ENCODE assay signal across 8 cellular contexts in the genomic region with DNA sequence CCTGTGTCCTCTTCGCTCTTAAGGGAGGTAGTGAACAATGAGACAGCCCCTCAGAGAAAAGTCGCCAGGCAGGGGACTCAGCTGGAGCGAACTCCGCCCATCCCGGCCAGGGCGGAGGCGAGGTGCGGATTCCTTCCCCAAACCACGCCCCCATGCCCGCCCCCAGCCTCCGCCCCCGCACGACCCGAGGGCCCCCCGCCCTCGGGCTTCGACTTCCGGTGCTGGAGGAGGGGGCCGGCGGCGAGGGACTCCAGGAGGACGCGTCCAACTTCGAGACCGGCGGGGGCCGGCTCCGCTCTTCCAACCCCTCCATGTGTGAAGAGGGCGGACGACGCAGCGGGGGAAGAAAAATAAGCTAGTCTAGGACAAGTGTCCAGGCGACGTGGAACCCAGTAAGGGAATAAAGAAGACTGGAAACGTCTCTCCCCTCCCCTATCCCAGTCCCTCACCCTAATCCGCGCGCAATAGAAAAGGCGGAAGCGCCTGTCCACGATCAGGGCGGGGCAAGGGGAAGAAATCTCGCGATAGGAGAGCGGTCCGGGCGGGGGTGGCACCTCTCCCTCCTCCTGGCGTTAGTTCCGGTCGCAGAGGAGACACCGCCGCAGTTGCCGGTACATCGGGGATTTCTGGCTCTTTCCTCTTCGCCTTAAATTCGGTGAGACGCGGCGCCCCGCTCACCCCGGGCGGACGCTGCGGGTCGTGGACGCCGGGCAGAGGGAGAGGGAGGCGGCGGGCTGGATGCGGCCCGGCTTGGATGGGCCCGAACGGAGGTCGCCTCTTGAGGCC. TPM values are rescaled to one million over a fixed set of nuclear protein-coding genes. Genes with fewer than 3 reads are reported as not detected.
DNase-seq lines count a peak whose midpoint lies in the region; ATAC-seq, FAIRE-seq and TF ChIP-seq lines count a peak whose summit lies in the region.

A gene (plus strand): TSS at position 575 of the 786 bp plus-strand sequence. CDS start 1,308 bp downstream, outside the sequence.

- H3K36me3 Mint-ChIP-seq in T-cell (peaks cover 26% of the 10 kb centered on the region), type B pancreatic cell (peaks cover 25% of the 10 kb centered on the region)

- intact Hi-C loops in cardiac septum (cut with DNase I) = loop anchor here (1.0 to 5.0 kb wide), 5 partner anchors 53 to 641 kb away; a partner anchor contains a TSS

- H3K4me1 Mint-ChIP-seq in T-cell (peaks cover 44 to 50% (median 50%) of the 10 kb centered on the region in 3 donors), type B pancreatic cell (ENCODE audit: unreplicated experiment) (peaks cover 24% of the 10 kb centered on the region)

- H3K27ac ChIP-seq in adipose tissue (ENCODE audit: low read depth, low read length) = peak within 1 kb of the TSS; percentile 95

- peak; percentile 82 for ATAC-seq in HG02840 (IDR thresholded peaks at IDR 0.05; ENCODE audit: low FRiP score, unreplicated experiment)
- ATAC-seq in T-cell (replicated peaks in 1 of 4) = peak; percentile 84 to 92 (median 87)

- peak within 1 kb of the TSS; percentile 98 to 100 (median 98) for H3K4me3 Mint-ChIP-seq in T-cell
- peak within 1 kb of the TSS; percentile 98 for H3K4me3 Mint-ChIP-seq in type B pancreatic cell

- H3K9me3 Mint-ChIP-seq in T-cell (no peaks in the 10 kb centered on the region), type B pancreatic cell (no peaks in the 10 kb centered on the region)

- 1% methylated on average over 72 to 74 of the region's 74 CpGs for WGBS in adipose tissue, 3 donors

- peak; percentile 97 for TF ChIP-seq POLR2A in GM12891 (IDR thresholded peaks at IDR 0.05; ENCODE audit: low read depth, low read length)

- H3K27me3 Mint-ChIP-seq in T-cell (no peaks in the 10 kb centered on the region), type B pancreatic cell (no peaks in the 10 kb centered on the region)

- CTCF ChIA-PET in T-cell (lab: Charles Lee) = interaction anchor here in 1 of 2 donors (0.5 to 1.7 kb wide), 2 partner anchors 98 to 258 kb away, joined by 4 to 10 read pairs; no protein-coding TSS in a partner anchor

- POLR2A ChIA-PET in T-cell (lab: Charles Lee) = interaction anchor here (0.6 to 1.6 kb wide), 3 partner anchors 48 to 245 kb away, joined by 3 to 11 read pairs (median 4); a partner anchor contains a TSS

- DNase-seq in GM12891 (ENCODE audit: insufficient read length, low spot score) = peak; percentile 89
- peak; percentile 59 for DNase-seq in NCI-H1436 treated with DMSO at 0.1 percent for 48 hours (lab: John Stamatoyannopoulos, UW)
- peak; percentile 92 to 97 (median 96) for DNase-seq in T-cell
- DNase-seq in cardiac septum (ENCODE audit: low spot score) = peak; percentile 99
- peak; percentile 98 for DNase-seq in pons (ENCODE audit: low spot score)
- DNase-seq in type B pancreatic cell (ENCODE audit: extremely low spot score, unreplicated experiment) = peak; percentile 97

- TF ChIP-seq CTCF in type B pancreatic cell (conservative IDR thresholded peaks at IDR 0.05) = no peak

- H3K27ac Mint-ChIP-seq in T-cell (peak within 1 kb of the TSS; percentile 96 to 99), type B pancreatic cell (peak within 1 kb of the TSS; percentile 99)

- peak; percentile 95 for FAIRE-seq in GM12891 (lab: Jason Lieb, UNC)

TF ChIP-seq in GM12891, 5 proteins besides CTCF, POLR2A, EP300 and RAD21:
- TF ChIP-seq POU2F2 (IDR thresholded peaks at IDR 0.05; ENCODE audit: low read depth, low read length) = peak; percentile 48; the same call in 1 of the 2 replicates
- no peak for TF ChIP-seq PAX5 (IDR thresholded peaks at IDR 0.05; ENCODE audit: insufficient read depth, low read length, severe bottlenecking)
- TF ChIP-seq POLR2AphosphoS5 (IDR thresholded peaks at IDR 0.05; ENCODE audit: low read depth, low read length) = peak; percentile 97
- peak; percentile 62 for TF ChIP-seq SPI1 (IDR thresholded peaks at IDR 0.05; ENCODE audit: low read depth, low read length)
- TF ChIP-seq TAF1 (IDR thresholded peaks at IDR 0.05; ENCODE audit: low read depth, low read length) = peak; percentile 93

RNA-seq across cellular contexts. Expression of the gene that starts here (rescaled TPM):
- 167 TPM for polyA plus RNA-seq in GM12891 (2012; ENCODE audit: low read depth, missing spikeins)
- total RNA-seq in T-cell = 100 to 1,000 TPM; 132 to 258 (median 139) TPM
- 100 to 1,000 TPM in 2 of 3 donors, 10 to 100 TPM in 1; 31.3 to 142 (median 107) TPM for polyA plus RNA-seq in adipose tissue
- 99.3 TPM for total RNA-seq in cardiac septum
- total RNA-seq in type B pancreatic cell (ENCODE audit: low replicate concordance) = 254 and 275 TPM in 2 replicates

Comparison
In these comparisons a context has a peak if more than half of its experiments do, and no peak if none do; other contexts are left out.
1. Peak in every context shown above with its lines: DNase-seq, ATAC-seq and H3K27ac ChIP-seq.